Comparison of ENCODE assay signal across 27 cellular contexts in genomic region chr5:159680095-159680494, GRCh38.
DNase-seq lines count a peak whose midpoint lies in the region; ATAC-seq, FAIRE-seq and TF ChIP-seq lines count a peak whose summit lies in the region.
"Had no signal": no experiment of that assay in that cellular context is flagged by ENCODE, and none has a peak within 500 bp of the region (broad histone marks: within the 10 kb centered on the region; RNA-seq: fewer than 3 reads in every experiment).

No MANE protein-coding gene starts in this region.

- no peak for TF ChIP-seq POLR2A in K562 (conservative IDR thresholded peaks at IDR 0.05)

- peaks cover 18% of the 10 kb centered on the region for H3K36me3 Mint-ChIP-seq in glutamatergic neuron (ENCODE audit: unreplicated experiment)
- H3K36me3 Mint-ChIP-seq in activated T-helper 17 cell treated with anti-CD3 and anti-CD28 coated beads, Interleukin-2, amount 50 U/mL, for 72 hours (ENCODE audit: low read depth) = no peaks in the 10 kb centered on the region
- H3K36me3 Mint-ChIP-seq: CD8-positive, alpha-beta T cell had no signal

- H2AFZ ChIP-seq in K562 (ENCODE audit: low read depth, low read length) = no peak overlapping the region
- H2AFZ ChIP-seq in osteoblast (ENCODE audit: low read length) = no peak overlapping the region
- H2AFZ ChIP-seq: GM23248, PC-9 had no signal

- H3K79me2 ChIP-seq in K562 (ENCODE audit: control insufficient read depth, insufficient read depth, low read length) (no peaks in the 10 kb centered on the region), osteoblast (ENCODE audit: insufficient read depth, low read length) (no peaks in the 10 kb centered on the region)

- POLR2A ChIA-PET in K562 (lab: Yijun Ruan, JAX) = no interaction called here

- DNase-seq in DMS53 (lab: John Stamatoyannopoulos, UW) (peak; percentile 55), DMS53 treated with DMSO at 0.1 percent for 48 hours (lab: John Stamatoyannopoulos, UW; ENCODE audit: unreplicated experiment) (no peak), K562 (ENCODE audit: extremely low read depth in 1 of 4, low spot score in 3 of 4) (no peak), glutamatergic neuron (no peak), osteoblast (ENCODE audit: insufficient read length, low spot score, missing footprints) (no peak)
- DNase-seq in Jurkat, Clone E6-1 (ENCODE audit: low read depth, low spot score) = peak; percentile 12
- DNase-seq: 8988T; AML-193; C1 segment of cervical spinal cord; Calu3; CD8-positive, alpha-beta T cell; DMS79; GM23248; HCEC 1CT; Kasumi-1; NCI-H1048; NCI-H1417 treated with DMSO at 0.1 percent for 48 hours; NCI-H187; NCI-H446; NCI-H526 treated with DMSO at 0.1 percent for 48 hours; PC-9; RPMI8226; SIG-M5; SK-N-SH had no signal

- peaks cover 5% of the 10 kb centered on the region for H3K9me3 Mint-ChIP-seq in glutamatergic neuron (ENCODE audit: unreplicated experiment)
- H3K9me3 Mint-ChIP-seq in activated T-helper 17 cell treated with anti-CD3 and anti-CD28 coated beads, Interleukin-2, amount 50 U/mL, for 72 hours = peaks cover 8% of the 10 kb centered on the region

- H3K4me2 ChIP-seq in K562 (ENCODE audit: insufficient read depth, low read length) = no peak overlapping the region
- H3K4me2 ChIP-seq in osteoblast (ENCODE audit: insufficient read depth, low read length) = no peak overlapping the region
- H3K4me2 ChIP-seq: PC-9, SK-N-SH had no signal

- no peaks in the 10 kb centered on the region for H3K27me3 ChIP-seq in K562 (ENCODE audit: control insufficient read depth in 2 of 2, insufficient read depth in 2 of 2, low read length in 2 of 2)
- no peaks in the 10 kb centered on the region for H3K27me3 ChIP-seq in osteoblast (ENCODE audit: insufficient read depth, low read length)

- no peaks in the 10 kb centered on the region for H3K4me1 Mint-ChIP-seq in glutamatergic neuron (ENCODE audit: low read depth, unreplicated experiment)
- no peaks in the 10 kb centered on the region for H3K4me1 Mint-ChIP-seq in activated T-helper 17 cell treated with anti-CD3 and anti-CD28 coated beads, Interleukin-2, amount 50 U/mL, for 72 hours

- no peaks in the 10 kb centered on the region for H3K27me3 Mint-ChIP-seq in glutamatergic neuron (ENCODE audit: unreplicated experiment)
- no peaks in the 10 kb centered on the region for H3K27me3 Mint-ChIP-seq in activated T-helper 17 cell treated with anti-CD3 and anti-CD28 coated beads, Interleukin-2, amount 50 U/mL, for 72 hours
- H3K27me3 Mint-ChIP-seq: IgD-negative memory B cell had no signal

- no peak for TF ChIP-seq RAD21 in K562 (CRISPR knock-in tag; conservative IDR thresholded peaks at IDR 0.05 in 1 of 2, IDR thresholded peaks at IDR 0.05 in 1 of 2)

- H3K9ac ChIP-seq in K562 (ENCODE audit: insufficient read depth in 1 of 2, low read depth in 2 of 2, low read length in 2 of 2) = no peak overlapping the region
- H3K9ac ChIP-seq: GM23248, SK-N-SH had no signal

- in situ Hi-C loops in K562 (cut with MboI) = no loop called here

- no peak overlapping the region for H3K4me3 ChIP-seq in Jurkat, Clone E6-1 (ENCODE audit: low read length)
- H3K4me3 ChIP-seq in K562 (no peak overlapping the region), osteoblast (ENCODE audit: insufficient read depth, low read length) (no peak overlapping the region)
- H3K4me3 ChIP-seq: GM12878, GM23248, PC-9 had no signal

- no peaks in the 10 kb centered on the region for H3K9me1 ChIP-seq in K562 (ENCODE audit: control insufficient read depth, insufficient read depth, low read length)

- no peak for ATAC-seq in K562
- no peak for ATAC-seq in activated T-helper 17 cell treated with anti-CD3 and anti-CD28 coated beads, Interleukin-2, amount 50 U/mL, for 72 hours (replicated peaks)
- ATAC-seq: CD8-positive, alpha-beta T cell; GM12878 had no signal

- TF ChIP-seq CTCF in K562 (IDR thresholded peaks at IDR 0.05 in 2 of 3, conservative IDR thresholded peaks at IDR 0.05 in 1 of 3; ENCODE audit: insufficient read depth in 2 of 3, low read depth in 1 of 3, low read length in 3 of 3) = no peak
- TF ChIP-seq CTCF in glutamatergic neuron (IDR thresholded peaks at IDR 0.05; ENCODE audit: partially characterized antibody, unreplicated experiment) = no peak
- no peak for TF ChIP-seq CTCF in osteoblast (IDR thresholded peaks at IDR 0.05; ENCODE audit: extremely low read depth, low read depth, low read length)

- 2% methylated on average over 3 of the region's 3 CpGs for WGBS in K562 (ENCODE audit: insufficient coverage, low coverage, missing lambda C conversion rate)

- TF ChIP-seq EP300 in K562 (IDR thresholded peaks at IDR 0.05; ENCODE audit: low read length) = no peak

- CTCF ChIA-PET in K562 (lab: Yijun Ruan, JAX; ENCODE audit: low intra/inter-chr PET ratio) = no interaction called here

- no peak overlapping the region for H3K4me3 Mint-ChIP-seq in glutamatergic neuron (ENCODE audit: unreplicated experiment)
- no peak overlapping the region for H3K4me3 Mint-ChIP-seq in activated T-helper 17 cell treated with anti-CD3 and anti-CD28 coated beads, Interleukin-2, amount 50 U/mL, for 72 hours
- H3K4me3 Mint-ChIP-seq: CD8-positive, alpha-beta T cell had no signal

- H3K27ac ChIP-seq in K562 (ENCODE audit: extremely low read depth, low read depth, low read length) = no peak overlapping the region
- no peak overlapping the region for H3K27ac ChIP-seq in osteoblast (ENCODE audit: low read depth, low read length)
- H3K27ac ChIP-seq: GM23248, PC-9 had no signal

- H3K4me1 ChIP-seq in K562 (replicated peaks in 1 of 2; ENCODE audit: control insufficient read depth in 2 of 2, insufficient read depth in 2 of 2, low read length in 2 of 2) (no peaks in the 10 kb centered on the region), osteoblast (ENCODE audit: insufficient read depth, low read length) (no peaks in the 10 kb centered on the region)

- no TSS peak for BruUV-seq in K562 (replicated peaks; lab: Mats Ljungman, UMichigan)

- FAIRE-seq in K562 (lab: Jason Lieb, UNC) = no peak
- FAIRE-seq: GM12878 had no signal

- H4K20me1 ChIP-seq in K562 (replicated peaks; ENCODE audit: control insufficient read depth, insufficient read depth, low read length) (no peaks in the 10 kb centered on the region), osteoblast (ENCODE audit: insufficient read depth, low read length) (no peaks in the 10 kb centered on the region)

- no peak overlapping the region for H3K27ac Mint-ChIP-seq in glutamatergic neuron (ENCODE audit: unreplicated experiment)
- no peak overlapping the region for H3K27ac Mint-ChIP-seq in activated T-helper 17 cell treated with anti-CD3 and anti-CD28 coated beads, Interleukin-2, amount 50 U/mL, for 72 hours
- H3K27ac Mint-ChIP-seq: CD8-positive, alpha-beta T cell; IgD-negative memory B cell had no signal

- H3K36me3 ChIP-seq in K562 (ENCODE audit: control insufficient read depth, insufficient read depth, low read length) (no peaks in the 10 kb centered on the region), osteoblast (ENCODE audit: insufficient read depth, low read length) (no peaks in the 10 kb centered on the region)

- H3K9me3 ChIP-seq in K562 (replicated peaks; ENCODE audit: control insufficient read depth, insufficient read depth, low read depth, low read length) = no peaks in the 10 kb centered on the region
- peaks cover 5% of the 10 kb centered on the region for H3K9me3 ChIP-seq in osteoblast (ENCODE audit: low read depth, low read length)
- H3K9me3 ChIP-seq: SK-N-SH had no signal

- intact Hi-C loops in K562 (cut with micrococcal nuclease) = loop anchor here (5.0 kb wide), 1 partner anchor 238 kb away; no protein-coding TSS in a partner anchor

TF ChIP-seq in K562, 482 proteins besides CTCF, POLR2A, EP300 and RAD21 (continues in another document):
- TF ChIP-seq TRIM28 (IDR thresholded peaks at IDR 0.05) (peak; percentile 61; the same call in 1 of the 2 replicates), NEUROD1 (IDR thresholded peaks at IDR 0.05; ENCODE audit: borderline replicate concordance, low read depth, low read length, partially characterized antibody) (no peak), TRIM24 (IDR thresholded peaks at IDR 0.05) (peak in 1 of 2 experiments; percentile 14; a peak in 1 of 4 replicates), CBX1 (IDR thresholded peaks at IDR 0.05; ENCODE audit: low read depth) (peak; percentile 56; the same call in 1 of the 2 replicates), RREB1 (CRISPR knock-in tag; IDR thresholded peaks at IDR 0.05) (no peak)

Comparison
In these comparisons a context has a peak if more than half of its experiments do, and no peak if none do; other contexts are left out.
1. DNase-seq: peak in DMS53 (single experiment) and Jurkat, Clone E6-1 (single experiment); none in DMS53 treated with DMSO at 0.1 percent for 48 hours (single experiment), K562 (0 of 4), glutamatergic neuron (single experiment) and osteoblast (single experiment).